ENCODE assay signal across 8 cellular contexts in genomic region chr4:140049924-140050681, GRCh38.
A peak's percentile ranks its signal among the peaks of the same experiment; 100 is the strongest.
DNase-seq lines count a peak whose midpoint lies in the region; ATAC-seq and TF ChIP-seq lines count a peak whose summit lies in the region.

No MANE protein-coding gene starts in this region.

- peak overlapping the region; percentile 72 for H3K4me2 ChIP-seq in DND-41 (ENCODE audit: insufficient read depth, low read length)
- H3K4me2 ChIP-seq in Karpas-422 (ENCODE audit: low read depth, low read length, poor library complexity, severe bottlenecking) = peak overlapping the region; percentile 68
- H3K4me2 ChIP-seq in fibroblast of lung (ENCODE audit: extremely low read depth, insufficient read depth, low read length) = peak overlapping the region; percentile 88

- peaks cover 67% of the 10 kb centered on the region for H3K4me1 ChIP-seq in DND-41 (ENCODE audit: insufficient read depth, low read length)
- H3K4me1 ChIP-seq in Karpas-422 (ENCODE audit: low read length) = peaks cover 96% of the 10 kb centered on the region
- H3K4me1 ChIP-seq in fibroblast of lung (ENCODE audit: control insufficient read depth, extremely low read depth, insufficient read depth, low read length) = peaks cover 2% of the 10 kb centered on the region

- TF ChIP-seq CTCF in DND-41 (IDR thresholded peaks at IDR 0.05; ENCODE audit: borderline replicate concordance, extremely low read depth, low read length, poor library complexity, severe bottlenecking) (peak; percentile 89), fibroblast of lung (conservative IDR thresholded peaks at IDR 0.05 in 1 of 2, IDR thresholded peaks at IDR 0.05 in 1 of 2; ENCODE audit: low read depth in 1 of 2, low read length in 2 of 2) (peak; percentile 21 to 41)

- H4K20me1 ChIP-seq in DND-41 (ENCODE audit: insufficient read depth, low read length) (no peaks in the 10 kb centered on the region), Karpas-422 (ENCODE audit: insufficient read depth, low read depth, low read length) (no peaks in the 10 kb centered on the region; the same call in 1 of the 2 replicates), fibroblast of lung (ENCODE audit: control insufficient read depth, extremely low read depth, insufficient read depth, low read length) (no peaks in the 10 kb centered on the region)

- intact Hi-C loops in sciatic nerve (cut with DNase I) = no loop called here

- no peaks in the 10 kb centered on the region for H3K9me2 ChIP-seq in Karpas-422 (replicated peaks; ENCODE audit: insufficient read depth, low read length)

- H3K79me2 ChIP-seq in DND-41 (ENCODE audit: insufficient read depth, low read length) (peaks cover 12% of the 10 kb centered on the region; the same call in 1 of the 2 replicates), Karpas-422 (ENCODE audit: low read length) (peaks cover 77% of the 10 kb centered on the region), fibroblast of lung (ENCODE audit: control insufficient read depth, insufficient read depth, low read length) (no peaks in the 10 kb centered on the region)

- H3K27me3 ChIP-seq in DND-41 (ENCODE audit: insufficient read depth, low read length, poor library complexity) (no peaks in the 10 kb centered on the region), Karpas-422 (ENCODE audit: low read length) (no peaks in the 10 kb centered on the region), fibroblast of lung (ENCODE audit: control insufficient read depth, insufficient read depth, low read length) (no peaks in the 10 kb centered on the region)

- H3K4me3 ChIP-seq in DND-41 (ENCODE audit: low read depth in 1 of 2, low read length in 2 of 2) = peak overlapping the region; percentile 10 to 61; a peak in 3 of 4 replicates
- peak overlapping the region; percentile 56 for H3K4me3 ChIP-seq in Karpas-422 (ENCODE audit: low read length)
- H3K4me3 ChIP-seq in fibroblast of lung (replicated peaks in 1 of 4; ENCODE audit: control extremely low read depth in 1 of 4, insufficient read depth in 1 of 4, low read depth in 3 of 4, low read length in 4 of 4) = peak overlapping the region in 2 of 4 experiments; percentile 43 to 61

- H3K27ac ChIP-seq in DND-41 (ENCODE audit: low read length) (peak overlapping the region; percentile 94), Karpas-422 (ENCODE audit: low read length) (peak overlapping the region; percentile 89), fibroblast of lung (ENCODE audit: insufficient read depth, low read length) (no peak overlapping the region)

- no peaks in the 10 kb centered on the region for H3K9me3 ChIP-seq in DND-41 (ENCODE audit: insufficient read depth, low read length, severe bottlenecking)
- no peaks in the 10 kb centered on the region for H3K9me3 ChIP-seq in Karpas-422 (ENCODE audit: low read length)
- H3K9me3 ChIP-seq in fibroblast of lung (ENCODE audit: control insufficient read depth, insufficient read depth, low read depth, low read length) = no peaks in the 10 kb centered on the region

- DNase-seq in DND-41 = peak; percentile 64
- peak; percentile 84 for DNase-seq in Karpas-422
- peak; percentile 84 for DNase-seq in SK-N-DZ (ENCODE audit: low spot score)
- peak; percentile 51 to 64 for DNase-seq in fibroblast of lung (ENCODE audit: low read depth in 2 of 2)
- DNase-seq in sciatic nerve (ENCODE audit: low spot score) = no peak
- DNase-seq in NCI-H2107 (lab: John Stamatoyannopoulos, UW) = no peak
- no peak for DNase-seq in amniotic stem cell (lab: John Stamatoyannopoulos, UW)

- peak overlapping the region; percentile 58 for H3K9ac ChIP-seq in DND-41 (ENCODE audit: low read depth, low read length)
- H3K9ac ChIP-seq in Karpas-422 (ENCODE audit: low read length) = peak overlapping the region; percentile 65
- H3K9ac ChIP-seq in fibroblast of lung (ENCODE audit: insufficient read depth, low read length) = no peak overlapping the region

- peak; percentile 63 for ATAC-seq in DND-41 (ENCODE audit: insufficient read depth, low read depth)
- peak; percentile 43 for ATAC-seq in sciatic nerve
- ATAC-seq in HG02759 (IDR thresholded peaks at IDR 0.05; ENCODE audit: unreplicated experiment) = no peak

- H2AFZ ChIP-seq in DND-41 (ENCODE audit: low read depth, low read length) (peak overlapping the region; percentile 78), Karpas-422 (ENCODE audit: low read length) (no peak overlapping the region), fibroblast of lung (ENCODE audit: low read length) (no peak overlapping the region)

- H3K36me3 ChIP-seq in DND-41 (ENCODE audit: insufficient read depth, low read length) = no peaks in the 10 kb centered on the region
- H3K36me3 ChIP-seq in Karpas-422 (ENCODE audit: insufficient read depth, low read length) = no peaks in the 10 kb centered on the region
- H3K36me3 ChIP-seq in fibroblast of lung (ENCODE audit: control insufficient read depth, insufficient read depth, low read length) = no peaks in the 10 kb centered on the region

Comparison
In these comparisons a context has a peak if more than half of its experiments do, and no peak if none do; other contexts are left out.
1. DNase-seq: peak in DND-41 (single experiment), Karpas-422 (single experiment), SK-N-DZ (single experiment) and fibroblast of lung (2 of 2); none in sciatic nerve (single experiment), NCI-H2107 (single experiment) and amniotic stem cell (single experiment).
2. Peak in every context shown above with its lines, with median percentiles within 50 percentile points of each other: H3K4me2 ChIP-seq.